23 cellular contexts compared by ENCODE assay signal in the genomic region with DNA sequence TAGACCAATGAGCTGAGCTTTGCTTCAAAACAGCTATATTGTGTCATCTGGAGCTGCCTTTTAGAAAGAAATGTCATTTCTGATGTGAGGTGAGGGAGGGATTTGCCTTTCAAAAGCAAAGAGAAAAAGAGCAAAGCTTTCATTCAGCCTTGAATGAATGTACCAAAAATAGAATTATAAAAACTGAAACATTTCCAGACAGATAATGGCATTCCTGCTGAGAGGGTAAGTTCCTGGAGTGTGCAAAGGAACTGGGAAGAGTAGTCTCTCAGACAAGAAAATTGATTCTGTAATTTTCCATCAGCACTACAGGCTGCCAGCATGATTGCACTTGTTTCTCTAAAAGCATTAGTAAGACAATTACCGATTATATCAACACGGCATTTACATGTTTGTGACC.
DNase-seq lines count a peak whose midpoint lies in the region; TF ChIP-seq lines count a peak whose summit lies in the region.
"Had no signal": no experiment of that assay in that cellular context is flagged by ENCODE, and none has a peak within 500 bp of the region (broad histone marks: within the 10 kb centered on the region; RNA-seq: fewer than 3 reads in every experiment).

No MANE protein-coding gene starts in this region.

- 74 to 97% (median 83%) methylated on average over 2 of the region's 2 CpGs for WGBS in stomach, 5 donors

- no peaks in the 10 kb centered on the region for H3K27me3 Mint-ChIP-seq in nephron progenitor cell (ENCODE audit: low read depth, poor library complexity)
- H3K27me3 Mint-ChIP-seq: CD8-positive, alpha-beta memory T cell had no signal

- no peak for TF ChIP-seq EP300 in stomach (IDR thresholded peaks at IDR 0.05)

- H3K36me3 Mint-ChIP-seq in nephron progenitor cell (ENCODE audit: low read depth): no peaks in the 10 kb centered on the region
- H3K36me3 Mint-ChIP-seq: CD8-positive, alpha-beta memory T cell had no signal

- DNase-seq in NCI-H2081 (lab: John Stamatoyannopoulos, UW): peak; percentile 1 to 3
- no peak for DNase-seq in NCI-H2081 treated with DMSO at 0.1 percent for 48 hours (lab: John Stamatoyannopoulos, UW)
- peak; percentile 81 for DNase-seq in NCI-H146 (lab: John Stamatoyannopoulos, UW)
- peak; percentile 50 to 61 for DNase-seq in NCI-H446 (lab: John Stamatoyannopoulos, UW)
- DNase-seq in putamen (ENCODE audit: low spot score): peak; percentile 30
- no peak for DNase-seq in stomach
- DNase-seq in SW 1271 (lab: John Stamatoyannopoulos, UW): no peak
- DNase-seq in nephron progenitor cell: no peak
- DNase-seq: 8988T; AML-193; Calu3; CD8-positive, alpha-beta memory T cell; DMS153; GM23248; KG1; NCI-H1436; NCI-H2029 treated with DMSO at 0.1 percent for 48 hours; NCI-H524; NK-92 treated with Interleukin-12 subunit alpha and Interleukin-12 subunit beta, amount 100 ng/mL, for 24 hours; Peyer's patch had no signal

- no peaks in the 10 kb centered on the region for H3K4me1 ChIP-seq in stomach
- H3K4me1 ChIP-seq: Peyer's patch, SJSA1 had no signal

- no peak overlapping the region for H3K27ac ChIP-seq in stomach
- H3K27ac ChIP-seq: C4-2B, GM23248, Peyer's patch, SJSA1 had no signal

- H3K9me3 Mint-ChIP-seq in nephron progenitor cell: peaks cover 14% of the 10 kb centered on the region

- H3K4me3 ChIP-seq in stomach: no peak overlapping the region
- H3K4me3 ChIP-seq: GM23248, Peyer's patch, SJSA1 had no signal

- H3K36me3 ChIP-seq in stomach: no peaks in the 10 kb centered on the region
- H3K36me3 ChIP-seq: Peyer's patch, SJSA1 had no signal

- no peaks in the 10 kb centered on the region for H3K4me1 Mint-ChIP-seq in nephron progenitor cell
- H3K4me1 Mint-ChIP-seq: CD8-positive, alpha-beta memory T cell had no signal

- intact Hi-C loops in stomach (cut with DNase I; ENCODE audit: low total_unique reads): no loop called here

- no peak overlapping the region for H3K27ac Mint-ChIP-seq in nephron progenitor cell
- H3K27ac Mint-ChIP-seq: CD8-positive, alpha-beta memory T cell; T-helper 1 cell treated with Interleukin-12 subunit alpha and Interleukin-12 subunit beta and Interleukin-4 antibody, amounts not matched to agents 30 μg/mL and 1 μg/mL, for 36 hours had no signal

- no peak for TF ChIP-seq CTCF in stomach (IDR thresholded peaks at IDR 0.05)
- no peak for TF ChIP-seq CTCF in nephron progenitor cell (IDR thresholded peaks at IDR 0.05)

- peaks cover 0 to 27% (median 2%) of the 10 kb centered on the region in 4 donors for H3K9me3 ChIP-seq in stomach
- H3K9me3 ChIP-seq: Peyer's patch, SJSA1 had no signal

- no peak overlapping the region for H3K4me3 Mint-ChIP-seq in nephron progenitor cell
- H3K4me3 Mint-ChIP-seq: CD8-positive, alpha-beta memory T cell; T-helper 1 cell treated with Interleukin-12 subunit alpha and Interleukin-12 subunit beta and Interleukin-4 antibody, amounts not matched to agents 30 μg/mL and 1 μg/mL, for 36 hours had no signal

- TF ChIP-seq POLR2A in stomach (IDR thresholded peaks at IDR 0.05): no peak

- no peaks in the 10 kb centered on the region for H3K27me3 ChIP-seq in stomach
- H3K27me3 ChIP-seq: Peyer's patch, SJSA1 had no signal

Comparison
In these comparisons a context has a peak if more than half of its experiments do, and no peak if none do; other contexts are left out.
1. DNase-seq: peak in NCI-H2081 (2 of 2), NCI-H146 (single experiment), NCI-H446 (2 of 2) and putamen (single experiment); none in NCI-H2081 treated with DMSO at 0.1 percent for 48 hours (single experiment), stomach (single experiment), SW 1271 (0 of 2) and nephron progenitor cell (single experiment).